In the genomic region with DNA sequence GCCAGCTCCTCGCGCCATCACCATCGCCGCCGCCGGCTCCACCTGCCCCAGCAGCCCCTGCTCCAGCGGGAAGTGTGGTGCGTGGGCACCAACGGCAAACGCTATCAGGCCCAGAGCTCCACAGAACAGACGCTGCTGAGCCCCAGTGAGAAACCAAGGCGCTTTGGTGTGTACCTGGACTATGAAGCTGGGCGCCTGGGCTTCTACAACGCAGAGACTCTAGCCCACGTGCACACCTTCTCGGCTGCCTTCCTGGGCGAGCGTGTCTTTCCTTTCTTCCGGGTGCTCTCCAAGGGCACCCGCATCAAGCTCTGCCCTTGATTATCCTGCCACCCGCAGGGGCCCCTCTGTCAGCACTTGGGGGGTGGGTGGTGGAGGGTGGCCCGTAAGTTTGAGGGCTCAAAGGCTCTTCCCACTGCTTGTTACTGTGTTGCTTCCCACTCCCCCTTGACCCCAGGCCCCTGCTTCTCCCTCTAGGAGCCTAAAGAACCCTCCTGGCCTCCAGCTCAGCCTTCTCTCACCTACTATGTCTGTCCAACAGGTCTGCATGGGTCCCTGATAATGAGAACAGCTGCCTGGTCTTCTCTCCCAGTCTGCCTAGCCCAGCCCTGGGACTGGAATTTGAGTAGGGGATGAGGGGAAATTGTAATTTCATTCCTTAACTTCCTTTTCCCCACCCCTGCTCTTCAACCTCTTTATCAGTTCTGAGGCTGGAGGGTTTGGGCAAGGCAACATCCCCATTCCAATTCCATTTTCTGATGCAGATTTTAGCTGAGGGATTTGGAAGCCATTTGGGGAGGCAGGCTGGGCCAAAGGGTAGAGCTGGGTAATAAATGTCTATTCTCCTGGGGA, we compare ENCODE assay signal across 10 cellular contexts. TPM values are rescaled to one million over a fixed set of nuclear protein-coding genes. Genes with fewer than 3 reads are reported as not detected.
DNase-seq lines count a peak whose midpoint lies in the region; ATAC-seq and TF ChIP-seq lines count a peak whose summit lies in the region.
"Had no signal": no experiment of that assay in that cellular context is flagged by ENCODE, and none has a peak within 500 bp of the region (broad histone marks: within the 10 kb centered on the region; RNA-seq: fewer than 3 reads in every experiment).

No MANE protein-coding gene starts in this region.

- no peak overlapping the region for H4K5ac ChIP-seq in H9 (ENCODE audit: insufficient read length, low read depth, low read length)

- CTCF ChIA-PET in Caco-2 (lab: Charles Lee), result no interaction called here

- H3K27me3 Mint-ChIP-seq in Caco-2 (ENCODE audit: insufficient read depth, unreplicated experiment) (no peaks in the 10 kb centered on the region), H9 (ENCODE audit: low read depth) (no peaks in the 10 kb centered on the region; the same call in 1 of the 2 replicates), mesothelial cell of epicardium (ENCODE audit: low read depth) (no peaks in the 10 kb centered on the region)
- H3K27me3 Mint-ChIP-seq in activated T-helper 1 cell treated with anti-CD3 and anti-CD28 coated beads, Interleukin-12 subunit alpha, Interleukin-12 subunit beta, Interleukin-2, Interleukin-4 antibody, amounts not matched to agents 30 ng/mL and 10 ng/mL and 1 ng/mL, durations not matched to agents 14 hours and 24 hours and 36 hours (ENCODE audit: insufficient read depth), result no peaks in the 10 kb centered on the region

- peaks cover 18% of the 10 kb centered on the region for H3K36me3 ChIP-seq in Caco-2 (ENCODE audit: control insufficient read depth, insufficient read depth, low read length)

- POLR2A ChIA-PET in Caco-2 (lab: Charles Lee), result interaction anchor here (0.6 to 1.5 kb wide), 5 partner anchors 9 to 47 kb away, joined by 3 to 7 read pairs (median 5); a partner anchor contains a TSS

- no peaks in the 10 kb centered on the region for H3K27me3 ChIP-seq in Caco-2 (replicated peaks; ENCODE audit: control insufficient read depth, insufficient read depth, low read length)
- no peaks in the 10 kb centered on the region for H3K27me3 ChIP-seq in H9 (ENCODE audit: insufficient read depth, low read length)

- intact Hi-C loops in Caco-2 (cut with micrococcal nuclease; ENCODE audit: unreplicated experiment), result loop anchor here (1.0 kb wide), 1 partner anchor 11 kb away; a partner anchor contains a TSS
- intact Hi-C loops in activated T-helper 1 cell treated with anti-CD3 and anti-CD28 coated beads, Interleukin-12 subunit alpha, Interleukin-12 subunit beta, Interleukin-2, Interleukin-4 antibody, amounts not matched to agents 30 ng/mL and 10 ng/mL and 1 ng/mL, durations not matched to agents 14 hours and 24 hours and 36 hours (cut with micrococcal nuclease), result no loop called here

- no peak overlapping the region for H3K4me3 ChIP-seq in Caco-2 (ENCODE audit: low read depth, low read length)

- peak overlapping the region; percentile 79 for H3K27ac Mint-ChIP-seq in Caco-2 (ENCODE audit: unreplicated experiment)
- H3K27ac Mint-ChIP-seq in H9, result peak overlapping the region; percentile 30 to 93 (median 66); a peak in 5 of 7 replicates
- peak overlapping the region; percentile 61 for H3K27ac Mint-ChIP-seq in activated T-helper 1 cell treated with anti-CD3 and anti-CD28 coated beads, Interleukin-12 subunit alpha, Interleukin-12 subunit beta, Interleukin-2, Interleukin-4 antibody, amounts not matched to agents 30 ng/mL and 10 ng/mL and 1 ng/mL, durations not matched to agents 14 hours and 24 hours and 36 hours
- peak overlapping the region; percentile 73 for H3K27ac Mint-ChIP-seq in mesothelial cell of epicardium

- no peak overlapping the region for H2BK12ac ChIP-seq in H9 (ENCODE audit: insufficient read length, low read depth, low read length)

- H4K91ac ChIP-seq in H9 (ENCODE audit: insufficient read length, low read depth, low read length), result no peak overlapping the region

- H3T11ph ChIP-seq in H9 (ENCODE audit: low read length), result no peak overlapping the region

- H3K4me1 ChIP-seq in Caco-2, result no peaks in the 10 kb centered on the region
- no peaks in the 10 kb centered on the region for H3K4me1 ChIP-seq in H9 (ENCODE audit: insufficient read depth, low read length)

- H3K4me1 Mint-ChIP-seq in Caco-2 (ENCODE audit: low read depth, unreplicated experiment) (no peaks in the 10 kb centered on the region), H9 (peaks cover 3 to 18% of the 10 kb centered on the region in 2 experiments; a peak in 1 of 4 replicates), mesothelial cell of epicardium (peaks cover 2% of the 10 kb centered on the region)
- H3K4me1 Mint-ChIP-seq in activated T-helper 1 cell treated with anti-CD3 and anti-CD28 coated beads, Interleukin-12 subunit alpha, Interleukin-12 subunit beta, Interleukin-2, Interleukin-4 antibody, amounts not matched to agents 30 ng/mL and 10 ng/mL and 1 ng/mL, durations not matched to agents 14 hours and 24 hours and 36 hours (ENCODE audit: low read depth), result peaks cover 26% of the 10 kb centered on the region

- no peaks in the 10 kb centered on the region for H3K79me1 ChIP-seq in H9 (ENCODE audit: insufficient read depth, low read depth, low read length, poor library complexity, severe bottlenecking)

- H3K79me2 ChIP-seq in H9 (ENCODE audit: insufficient read depth, low read length), result no peaks in the 10 kb centered on the region

- no peak overlapping the region for H3K9ac ChIP-seq in H9 (ENCODE audit: extremely low read depth, insufficient read length, low read length)

- no peak overlapping the region for H3K4me2 ChIP-seq in H9 (ENCODE audit: insufficient read depth, insufficient read length, low read length)

- no peak for TF ChIP-seq CTCF in Caco-2 (IDR thresholded peaks at IDR 0.05; ENCODE audit: insufficient read depth in 1 of 2, low read depth in 1 of 2, low read length in 1 of 2, severe bottlenecking in 1 of 2, unreplicated experiment in 1 of 2)
- TF ChIP-seq CTCF in H9 (conservative IDR thresholded peaks at IDR 0.05), result no peak
- no peak for TF ChIP-seq CTCF in mesothelial cell of epicardium (IDR thresholded peaks at IDR 0.05; ENCODE audit: unreplicated experiment)

- BruUV-seq in Caco-2 (replicated peaks; lab: Mats Ljungman, UMichigan), result TSS peak; percentile 34

- no peak overlapping the region for H2BK5ac ChIP-seq in H9 (ENCODE audit: insufficient read length, low read length)

- no peaks in the 10 kb centered on the region for H3K9me3 ChIP-seq in Caco-2
- H3K9me3 ChIP-seq in H9 (ENCODE audit: control insufficient read depth, low read depth, low read length), result no peaks in the 10 kb centered on the region

- H2BK15ac ChIP-seq in H9 (ENCODE audit: low read depth, low read length), result no peak overlapping the region

- no peak overlapping the region for H3K23ac ChIP-seq in H9 (ENCODE audit: insufficient read length, low read depth, low read length)

- ATAC-seq in HG02571 (IDR thresholded peaks at IDR 0.05; ENCODE audit: unreplicated experiment) (no peak), GM19351 (IDR thresholded peaks at IDR 0.05; ENCODE audit: unreplicated experiment) (no peak)

- WGBS in H9 (ENCODE audit: extremely low coverage, insufficient read length, low lambda C conversion rate), result no CpG with 5 or more reads among the region's 22 CpGs

- H3K4me3 Mint-ChIP-seq in Caco-2 (ENCODE audit: unreplicated experiment), result peak overlapping the region; percentile 15
- H3K4me3 Mint-ChIP-seq in H9, result peak overlapping the region in 1 of 2 experiments; percentile 19; a peak in 1 of 5 replicates
- no peak overlapping the region for H3K4me3 Mint-ChIP-seq in activated T-helper 1 cell treated with anti-CD3 and anti-CD28 coated beads, Interleukin-12 subunit alpha, Interleukin-12 subunit beta, Interleukin-2, Interleukin-4 antibody, amounts not matched to agents 30 ng/mL and 10 ng/mL and 1 ng/mL, durations not matched to agents 14 hours and 24 hours and 36 hours
- H3K4me3 Mint-ChIP-seq in mesothelial cell of epicardium, result no peak overlapping the region

- H3K9me3 Mint-ChIP-seq in Caco-2 (ENCODE audit: unreplicated experiment) (no peaks in the 10 kb centered on the region), H9 (no peaks in the 10 kb centered on the region), mesothelial cell of epicardium (no peaks in the 10 kb centered on the region)
- no peaks in the 10 kb centered on the region for H3K9me3 Mint-ChIP-seq in activated T-helper 1 cell treated with anti-CD3 and anti-CD28 coated beads, Interleukin-12 subunit alpha, Interleukin-12 subunit beta, Interleukin-2, Interleukin-4 antibody, amounts not matched to agents 30 ng/mL and 10 ng/mL and 1 ng/mL, durations not matched to agents 14 hours and 24 hours and 36 hours

- no peak overlapping the region for H2AK5ac ChIP-seq in H9 (ENCODE audit: insufficient read length, low read length)

- DNase-seq in Caco-2, result no peak
- peak; percentile 43 for DNase-seq in H9
- no peak for DNase-seq in activated T-helper 1 cell treated with anti-CD3 and anti-CD28 coated beads, Interleukin-12 subunit alpha, Interleukin-12 subunit beta, Interleukin-2, Interleukin-4 antibody, amounts not matched to agents 30 ng/mL and 10 ng/mL and 1 ng/mL, durations not matched to agents 14 hours and 24 hours and 36 hours (ENCODE audit: low spot score)
- no peak for DNase-seq in mesothelial cell of epicardium (ENCODE audit: low spot score in 2 of 2, unreplicated experiment in 2 of 2)
- DNase-seq in putamen (ENCODE audit: low spot score), result no peak
- DNase-seq in nucleus accumbens (lab: John Stamatoyannopoulos, UW), result no peak
- DNase-seq: NCI-H526 treated with DMSO at 0.1 percent for 48 hours, WERI-Rb-1 had no signal

- no peak overlapping the region for H3K18ac ChIP-seq in H9 (ENCODE audit: insufficient read length, low read depth, low read length)

- no peak overlapping the region for H4K8ac ChIP-seq in H9 (replicated peaks; ENCODE audit: insufficient read length, low read depth, low read length)

- H2AFZ ChIP-seq in H9 (ENCODE audit: low read length), result no peak overlapping the region

- H3K14ac ChIP-seq in H9 (ENCODE audit: insufficient read depth, low read length), result no peak overlapping the region

- H3K27ac ChIP-seq in H9 (ENCODE audit: insufficient read length, low read depth, low read length), result peak overlapping the region; percentile 18
- H3K27ac ChIP-seq: WERI-Rb-1 had no signal

- no peak overlapping the region for H3K4ac ChIP-seq in H9 (ENCODE audit: low read depth, low read length)

- no peaks in the 10 kb centered on the region for H3K23me2 ChIP-seq in H9 (ENCODE audit: insufficient read length, low read depth, low read length, poor library complexity, severe bottlenecking)

- H4K20me1 ChIP-seq in H9 (ENCODE audit: control insufficient read depth, insufficient read depth, insufficient read length), result no peaks in the 10 kb centered on the region

- no peak overlapping the region for H3K56ac ChIP-seq in H9 (ENCODE audit: insufficient read length, low read depth, low read length)

- H2BK120ac ChIP-seq in H9 (ENCODE audit: low read depth, low read length, poor library complexity, severe bottlenecking), result no peak overlapping the region

- H2BK20ac ChIP-seq in H9 (ENCODE audit: low read depth, low read length, poor library complexity, severe bottlenecking), result no peak overlapping the region

- H3K36me3 Mint-ChIP-seq in Caco-2 (ENCODE audit: insufficient read depth, unreplicated experiment), result peaks cover 84% of the 10 kb centered on the region
- peaks cover 48 to 89% (median 66%) of the 10 kb centered on the region in 3 experiments for H3K36me3 Mint-ChIP-seq in H9 (ENCODE audit: insufficient read depth in 1 of 3, low read depth in 3 of 3)
- H3K36me3 Mint-ChIP-seq in activated T-helper 1 cell treated with anti-CD3 and anti-CD28 coated beads, Interleukin-12 subunit alpha, Interleukin-12 subunit beta, Interleukin-2, Interleukin-4 antibody, amounts not matched to agents 30 ng/mL and 10 ng/mL and 1 ng/mL, durations not matched to agents 14 hours and 24 hours and 36 hours (ENCODE audit: low read depth), result peaks cover 58% of the 10 kb centered on the region
- peaks cover 44% of the 10 kb centered on the region for H3K36me3 Mint-ChIP-seq in mesothelial cell of epicardium

RNA-seq across cellular contexts. Expression of a gene that starts 9.0 kb away (rescaled TPM):
- 2,098 and 2,258 TPM in 2 replicates for total RNA-seq in Caco-2 (2022)
- 2,548 and 2,552 TPM in 2 replicates for total RNA-seq in H9 (2021)
- total RNA-seq in activated T-helper 1 cell treated with anti-CD3 and anti-CD28 coated beads, Interleukin-12 subunit alpha, Interleukin-12 subunit beta, Interleukin-2, Interleukin-4 antibody, amounts not matched to agents 30 ng/mL and 10 ng/mL and 1 ng/mL, durations not matched to agents 14 hours and 24 hours and 36 hours, result 2,098 and 2,121 TPM in 2 replicates
- total RNA-seq in mesothelial cell of epicardium, result 2,008 to 2,083 TPM (median 2,030 TPM) in 3 replicates

RNA-seq across cellular contexts. Expression of a gene that starts 11.6 kb away (rescaled TPM):
- total RNA-seq in Caco-2 (2022) (23.6 and 28.7 TPM in 2 replicates), H9 (2021) (33.5 and 34.2 TPM in 2 replicates), mesothelial cell of epicardium (27.9 to 28.1 TPM (median 27.9 TPM) in 3 replicates)
- 31.8 and 34.8 TPM in 2 replicates for total RNA-seq in activated T-helper 1 cell treated with anti-CD3 and anti-CD28 coated beads, Interleukin-12 subunit alpha, Interleukin-12 subunit beta, Interleukin-2, Interleukin-4 antibody, amounts not matched to agents 30 ng/mL and 10 ng/mL and 1 ng/mL, durations not matched to agents 14 hours and 24 hours and 36 hours

RNA-seq across cellular contexts. Expression of a gene that starts 26.3 kb away (rescaled TPM):
- total RNA-seq in Caco-2 (2022), result 11.9 and 13.6 TPM in 2 replicates
- total RNA-seq in H9 (2021), result 5.1 and 5.7 TPM in 2 replicates
- total RNA-seq in activated T-helper 1 cell treated with anti-CD3 and anti-CD28 coated beads, Interleukin-12 subunit alpha, Interleukin-12 subunit beta, Interleukin-2, Interleukin-4 antibody, amounts not matched to agents 30 ng/mL and 10 ng/mL and 1 ng/mL, durations not matched to agents 14 hours and 24 hours and 36 hours, result 15.3 and 17.1 TPM in 2 replicates
- total RNA-seq in mesothelial cell of epicardium, result 12.8 to 14.6 TPM (median 13.3 TPM) in 3 replicates

RNA-seq across cellular contexts. Expression of a gene that starts 29.7 kb away (rescaled TPM):
- total RNA-seq in Caco-2 (2022) (0.86 and 1.0 TPM in 2 replicates), H9 (2021) (not detected in 2 replicates), mesothelial cell of epicardium (0.57 to 0.72 TPM (median 0.62 TPM) in 3 replicates)
- total RNA-seq in activated T-helper 1 cell treated with anti-CD3 and anti-CD28 coated beads, Interleukin-12 subunit alpha, Interleukin-12 subunit beta, Interleukin-2, Interleukin-4 antibody, amounts not matched to agents 30 ng/mL and 10 ng/mL and 1 ng/mL, durations not matched to agents 14 hours and 24 hours and 36 hours, result 1.5 and 1.8 TPM in 2 replicates
